In the genomic region with DNA sequence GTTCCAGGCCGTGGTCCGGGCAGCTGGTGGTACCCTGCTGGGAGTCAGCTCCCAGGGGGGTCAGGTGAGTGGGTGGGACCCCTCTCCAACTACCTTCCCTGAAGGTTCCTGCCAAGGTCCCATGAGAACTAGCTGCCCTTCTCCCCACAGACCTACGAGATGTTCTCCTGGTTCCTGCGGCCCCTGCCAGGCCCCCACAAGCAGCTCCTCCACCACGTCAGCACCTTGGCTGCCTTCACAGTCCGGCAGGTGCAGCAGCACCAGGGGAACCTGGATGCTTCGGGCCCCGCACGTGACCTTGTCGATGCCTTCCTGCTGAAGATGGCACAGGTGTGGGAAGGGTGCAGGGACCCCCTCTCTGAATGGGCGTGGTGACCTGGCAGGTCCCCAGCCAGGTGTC, we compare ENCODE assay signal across 25 cellular contexts.
"Had no signal": no experiment of that assay in that cellular context is flagged by ENCODE, and none has a peak within 500 bp of the region (broad histone marks: within the 10 kb centered on the region; RNA-seq: fewer than 3 reads in every experiment).

No MANE protein-coding gene starts in this region.

- H3K36me3 Mint-ChIP-seq: memory B cell; natural killer cell; stimulated activated effector memory CD8-positive, alpha-beta T cell treated with anti-CD3 and anti-CD28 coated beads, Interleukin-12 subunit alpha, Interleukin-12 subunit beta, amount 100 ng/mL, for 72 hours had no signal

- ATAC-seq: foreskin keratinocyte; gastroesophageal sphincter; heart left ventricle; left lobe of liver; natural killer cell; psoas muscle; right cardiac atrium; stimulated activated effector memory CD8-positive, alpha-beta T cell treated with anti-CD3 and anti-CD28 coated beads, Interleukin-12 subunit alpha, Interleukin-12 subunit beta, amount 100 ng/mL, for 72 hours had no signal

- H3K36me3 ChIP-seq: colonic mucosa, esophagus muscularis mucosa, gastroesophageal sphincter, heart left ventricle, ovary, sigmoid colon, thyroid gland had no signal

- H3K79me2 ChIP-seq: hepatocyte had no signal

- H3K4me3 ChIP-seq: colonic mucosa, esophagus muscularis mucosa, gastroesophageal sphincter, heart left ventricle, hepatocyte, lung, ovary, psoas muscle, sigmoid colon, stomach, thyroid gland had no signal

- H3K4me1 ChIP-seq: colonic mucosa, esophagus muscularis mucosa, gastroesophageal sphincter, psoas muscle, sigmoid colon, thyroid gland had no signal

- H3K27me3 ChIP-seq: colonic mucosa, foreskin keratinocyte, hepatocyte, ovary, thyroid gland had no signal

- H3K27ac ChIP-seq: colonic mucosa, esophagus muscularis mucosa, foreskin keratinocyte, gastroesophageal sphincter, heart left ventricle, hepatocyte, ovary, psoas muscle, sigmoid colon, stomach, thyroid gland had no signal

- H3K4me3 Mint-ChIP-seq: memory B cell; natural killer cell; stimulated activated effector memory CD8-positive, alpha-beta T cell treated with anti-CD3 and anti-CD28 coated beads, Interleukin-12 subunit alpha, Interleukin-12 subunit beta, amount 100 ng/mL, for 72 hours had no signal

- H2AFZ ChIP-seq: hepatocyte had no signal

- H3K4me2 ChIP-seq: hepatocyte had no signal

- H3K27ac Mint-ChIP-seq: memory B cell; natural killer cell; stimulated activated effector memory CD8-positive, alpha-beta T cell treated with anti-CD3 and anti-CD28 coated beads, Interleukin-12 subunit alpha, Interleukin-12 subunit beta, amount 100 ng/mL, for 72 hours had no signal

- DNase-seq: colonic mucosa; dermis blood vessel endothelial cell; effector memory CD4-positive, alpha-beta T cell; foreskin keratinocyte; kidney; natural killer cell; ovary; posterior cingulate gyrus; psoas muscle; right cardiac atrium; sigmoid colon; stimulated activated CD4-positive, alpha-beta T cell treated with anti-CD3 and anti-CD28 coated beads, Interleukin-2, amount 100 ng/mL, for 24 hours; stimulated activated CD4-positive, alpha-beta T cell treated with anti-CD3 and anti-CD28 coated beads, Interleukin-4, amount 100 ng/mL, for 24 hours; stimulated activated naive CD4-positive, alpha-beta T cell treated with Interleukin-2 at 50 U/mL for 16 hours; stomach; thyroid gland; trophoblast cell had no signal

- H3K9me3 Mint-ChIP-seq: memory B cell; natural killer cell; stimulated activated effector memory CD8-positive, alpha-beta T cell treated with anti-CD3 and anti-CD28 coated beads, Interleukin-12 subunit alpha, Interleukin-12 subunit beta, amount 100 ng/mL, for 72 hours had no signal

- H3K9me3 ChIP-seq: colonic mucosa, esophagus muscularis mucosa, gastroesophageal sphincter, heart left ventricle, ovary, psoas muscle, sigmoid colon, stomach, thyroid gland had no signal
